Comparison of ENCODE assay signal across 34 cellular contexts in the genomic region with DNA sequence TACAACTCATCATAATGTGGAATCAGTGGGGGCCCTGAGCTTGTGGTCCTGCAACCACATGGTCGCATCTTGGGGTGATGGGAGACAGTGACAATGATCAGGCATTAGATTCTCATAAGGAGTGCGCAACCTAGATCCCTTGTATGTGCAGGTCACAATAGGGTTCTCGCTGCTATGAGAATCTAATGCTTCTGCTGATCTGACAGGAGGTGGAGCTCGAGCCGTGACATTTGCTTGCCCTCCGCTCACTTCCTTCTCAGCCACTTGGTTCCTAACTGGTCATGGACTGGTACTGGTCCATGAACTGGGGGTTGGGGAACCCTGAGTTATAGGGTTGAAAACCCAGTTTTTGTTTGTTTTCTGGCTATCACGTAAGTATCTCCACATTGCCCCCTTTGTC.
"Had no signal": no experiment of that assay in that cellular context is flagged by ENCODE, and none has a peak within 500 bp of the region (broad histone marks: within the 10 kb centered on the region; RNA-seq: fewer than 3 reads in every experiment).

No MANE protein-coding gene starts in this region.

- H3K36me3 Mint-ChIP-seq: activated naive CD4-positive, alpha-beta T cell treated with anti-CD3 and anti-CD28 coated beads, Interleukin-2, amount 50 U/mL, for 24 hours; activated naive CD8-positive, alpha-beta T cell treated with anti-CD3 and anti-CD28 coated beads, Interleukin-2, amount 10 ng/mL, durations not matched to agents 7 days and 5 days had no signal

- H3K4me1 ChIP-seq: ascending aorta, Peyer's patch had no signal

- FAIRE-seq: TTC549 had no signal

- H3K4me1 Mint-ChIP-seq: activated CD4-positive, alpha-beta T cell treated with anti-CD3 and anti-CD28 coated beads, Interleukin-2, amount 10 ng/mL, durations not matched to agents 24 days and 14 days; activated naive CD4-positive, alpha-beta T cell treated with anti-CD3 and anti-CD28 coated beads, Interleukin-2, amount 50 U/mL, for 24 hours; activated naive CD8-positive, alpha-beta T cell treated with anti-CD3 and anti-CD28 coated beads, Interleukin-2, amount 10 ng/mL, durations not matched to agents 7 days and 5 days; activated T-helper 17 cell treated with anti-CD3 and anti-CD28 coated beads, Interleukin-2, amount 50 U/mL, for 72 hours; central memory CD8-positive, alpha-beta T cell had no signal

- H3K27ac ChIP-seq: ascending aorta, cardiac muscle cell, Peyer's patch, SK-N-MC had no signal

- H3K36me3 ChIP-seq: ascending aorta, cardiac muscle cell, MG63, Peyer's patch had no signal

- DNase-seq: activated CD4-positive, alpha-beta T cell treated with anti-CD3 and anti-CD28 coated beads, Interleukin-2, amount 10 ng/mL, durations not matched to agents 24 days and 14 days; activated CD4-positive, alpha-beta T cell treated with anti-CD3 and anti-CD28 coated beads, Interleukin-2, amount 50 U/mL, for 4 hours; activated CD8-positive, alpha-beta T cell treated with anti-CD3 and anti-CD28 coated beads for 36 hours; activated gamma-delta T cell; activated naive CD4-positive, alpha-beta T cell treated with Interleukin-2 at 50 U/mL for 16 hours; activated naive CD8-positive, alpha-beta T cell treated with anti-CD3 and anti-CD28 coated beads, Interleukin-2, amount 10 ng/mL, durations not matched to agents 7 days and 5 days; activated T-cell treated with anti-CD3 and anti-CD28 coated beads, Interleukin-2, amount 50 U/mL, for 1 hour; activated T-cell treated with anti-CD3 and anti-CD28 coated beads, Interleukin-2, amount 50 U/mL, for 72 hours; amygdala; Kasumi-1; MG63; NCI-H1048; NCI-H1105 treated with DMSO at 0.1 percent for 48 hours; NCI-H1436; NCI-H187; NCI-H2081; NCI-H2171 treated with DMSO at 0.1 percent for 48 hours; NCI-H2227 treated with DMSO at 0.1 percent for 48 hours; NCI-H446; NCI-H510A treated with DMSO at 0.1 percent for 48 hours; NCI-H526 treated with DMSO at 0.1 percent for 48 hours; NCI-H82; PC-3; Peyer's patch; RPMI8226 had no signal

- H3K9me3 ChIP-seq: ascending aorta, MG63, Peyer's patch had no signal

- ATAC-seq: activated CD8-positive, alpha-beta T cell treated with anti-CD3 and anti-CD28 coated beads for 36 hours; activated T-cell treated with anti-CD3 and anti-CD28 coated beads, Interleukin-2, amount 50 U/mL, for 72 hours; activated T-helper 17 cell treated with anti-CD3 and anti-CD28 coated beads, Interleukin-2, amount 50 U/mL, for 72 hours; PC-3 had no signal

- H3K9me3 Mint-ChIP-seq: activated CD4-positive, alpha-beta T cell treated with anti-CD3 and anti-CD28 coated beads, Interleukin-2, amount 10 ng/mL, durations not matched to agents 24 days and 14 days had no signal

- H3K4me3 ChIP-seq: ascending aorta, cardiac muscle cell, MG63, Peyer's patch, SK-N-MC had no signal

- H3K27me3 Mint-ChIP-seq: activated CD4-positive, alpha-beta T cell treated with anti-CD3 and anti-CD28 coated beads, Interleukin-2, amount 10 ng/mL, durations not matched to agents 24 days and 14 days; activated CD8-positive, alpha-beta T cell treated with anti-CD3 and anti-CD28 coated beads for 36 hours; activated naive CD4-positive, alpha-beta T cell treated with anti-CD3 and anti-CD28 coated beads, Interleukin-2, amount 50 U/mL, for 24 hours; activated naive CD8-positive, alpha-beta T cell treated with anti-CD3 and anti-CD28 coated beads, Interleukin-2, amount 10 ng/mL, durations not matched to agents 7 days and 5 days; activated T-helper 17 cell treated with anti-CD3 and anti-CD28 coated beads, Interleukin-2, amount 50 U/mL, for 72 hours; central memory CD8-positive, alpha-beta T cell had no signal

- H3K4me3 Mint-ChIP-seq: activated CD4-positive, alpha-beta T cell treated with anti-CD3 and anti-CD28 coated beads, Interleukin-2, amount 10 ng/mL, durations not matched to agents 24 days and 14 days; activated CD8-positive, alpha-beta T cell treated with anti-CD3 and anti-CD28 coated beads for 36 hours; activated naive CD4-positive, alpha-beta T cell treated with anti-CD3 and anti-CD28 coated beads, Interleukin-2, amount 50 U/mL, for 24 hours; activated naive CD8-positive, alpha-beta T cell treated with anti-CD3 and anti-CD28 coated beads, Interleukin-2, amount 10 ng/mL, durations not matched to agents 7 days and 5 days; activated T-cell treated with anti-CD3 and anti-CD28 coated beads, Interleukin-2, amount 50 U/mL, for 72 hours; activated T-helper 17 cell treated with anti-CD3 and anti-CD28 coated beads, Interleukin-2, amount 50 U/mL, for 72 hours; central memory CD8-positive, alpha-beta T cell; T-helper 1 cell treated with Interleukin-12 subunit alpha and Interleukin-12 subunit beta and Interleukin-4 antibody, amounts not matched to agents 30 μg/mL and 1 μg/mL, for 36 hours; T-helper 2 cell treated with Interferon-gamma antibody and Interleukin-4, amounts not matched to agents 5 μg/mL and 100 μg/mL, for 36 hours had no signal

- H3K27ac Mint-ChIP-seq: activated CD4-positive, alpha-beta T cell treated with anti-CD3 and anti-CD28 coated beads, Interleukin-2, amount 10 ng/mL, durations not matched to agents 24 days and 14 days; activated CD8-positive, alpha-beta T cell treated with anti-CD3 and anti-CD28 coated beads for 36 hours; activated naive CD4-positive, alpha-beta T cell treated with anti-CD3 and anti-CD28 coated beads, Interleukin-2, amount 50 U/mL, for 24 hours; activated naive CD8-positive, alpha-beta T cell treated with anti-CD3 and anti-CD28 coated beads, Interleukin-2, amount 10 ng/mL, durations not matched to agents 7 days and 5 days; activated T-cell treated with anti-CD3 and anti-CD28 coated beads, Interleukin-2, amount 50 U/mL, for 72 hours; activated T-helper 17 cell treated with anti-CD3 and anti-CD28 coated beads, Interleukin-2, amount 50 U/mL, for 72 hours; T-helper 1 cell treated with Interleukin-12 subunit alpha and Interleukin-12 subunit beta and Interleukin-4 antibody, amounts not matched to agents 30 μg/mL and 1 μg/mL, for 36 hours; T-helper 2 cell treated with Interferon-gamma antibody and Interleukin-4, amounts not matched to agents 5 μg/mL and 100 μg/mL, for 36 hours had no signal

- H3K27me3 ChIP-seq: ascending aorta, cardiac muscle cell, MG63, Peyer's patch had no signal
